ENCODE assay signal across 37 cellular contexts in the genomic region with DNA sequence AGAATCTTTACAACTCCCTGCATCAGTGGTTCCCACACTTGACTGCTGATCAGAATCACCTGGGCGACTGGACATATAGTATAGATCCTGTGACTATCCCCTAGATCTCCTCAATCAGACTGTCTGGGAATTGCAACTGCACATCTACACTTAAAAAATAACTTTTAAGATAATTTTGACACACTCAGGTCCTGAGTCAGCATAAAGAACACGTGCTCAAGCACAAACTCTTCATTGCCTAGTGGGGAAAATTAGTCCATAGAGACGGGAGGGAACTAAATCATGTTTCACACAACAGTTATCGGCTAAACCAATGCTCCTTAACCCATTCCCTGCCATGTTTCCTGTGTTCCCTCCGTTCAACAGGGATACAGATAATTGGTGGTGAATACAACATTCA.
"Had no signal": no experiment of that assay in that cellular context is flagged by ENCODE, and none has a peak within 500 bp of the region (broad histone marks: within the 10 kb centered on the region; RNA-seq: fewer than 3 reads in every experiment).

No MANE protein-coding gene starts in this region.

- H3K27me3 ChIP-seq: adrenal gland, cardiac muscle cell had no signal

- H3K4me1 Mint-ChIP-seq: activated B cell treated with CpG ODN at 0.5 μM for 24 hours; activated CD4-positive, alpha-beta T cell treated with anti-CD3 and anti-CD28 coated beads, Interleukin-2, amount 10 ng/mL, durations not matched to agents 24 days and 14 days; activated naive CD8-positive, alpha-beta T cell treated with anti-CD3 and anti-CD28 coated beads for 36 hours; activated T-helper 17 cell treated with anti-CD3 and anti-CD28 coated beads, Interleukin-2, amount 50 U/mL, for 72 hours; brain; central memory CD8-positive, alpha-beta T cell had no signal

- ATAC-seq: activated CD8-positive, alpha-beta T cell treated with anti-CD3 and anti-CD28 coated beads for 36 hours; activated naive CD4-positive, alpha-beta T cell treated with anti-CD3 and anti-CD28 coated beads, Interleukin-2, amount 50 U/mL, for 72 hours; activated T-cell treated with anti-CD3 and anti-CD28 coated beads, Interleukin-2, amount 50 U/mL, for 4 hours; activated T-cell treated with anti-CD3 and anti-CD28 coated beads, Interleukin-2, amount 50 U/mL, for 72 hours; activated T-helper 17 cell treated with anti-CD3 and anti-CD28 coated beads, Interleukin-2, amount 50 U/mL, for 72 hours had no signal

- H3K27ac Mint-ChIP-seq: activated B cell treated with CpG ODN at 0.5 μM for 24 hours; activated CD4-positive, alpha-beta memory T cell treated with anti-CD3 and anti-CD28 coated beads for 36 hours; activated CD4-positive, alpha-beta T cell treated with anti-CD3 and anti-CD28 coated beads, Interleukin-2, amount 10 ng/mL, durations not matched to agents 24 days and 14 days; activated CD8-positive, alpha-beta T cell treated with anti-CD3 and anti-CD28 coated beads for 36 hours; activated naive CD4-positive, alpha-beta T cell treated with anti-CD3 and anti-CD28 coated beads for 36 hours; activated naive CD4-positive, alpha-beta T cell treated with anti-CD3 and anti-CD28 coated beads, Interleukin-2, amount 50 U/mL, for 72 hours; activated naive CD8-positive, alpha-beta T cell treated with anti-CD3 and anti-CD28 coated beads for 36 hours; activated T-cell treated with anti-CD3 and anti-CD28 coated beads, Interleukin-2, amount 50 U/mL, for 72 hours; activated T-helper 1 cell treated with anti-CD3 and anti-CD28 coated beads, Interleukin-12 subunit alpha, Interleukin-12 subunit beta, Interleukin-2, Interleukin-4 antibody, amounts not matched to agents 30 ng/mL and 10 ng/mL and 1 ng/mL, durations not matched to agents 14 hours and 24 hours and 36 hours; activated T-helper 17 cell treated with anti-CD3 and anti-CD28 coated beads, Interleukin-2, amount 50 U/mL, for 72 hours; brain; T-helper 1 cell treated with Interleukin-12 subunit alpha and Interleukin-12 subunit beta and Interleukin-4 antibody, amounts not matched to agents 30 μg/mL and 1 μg/mL, for 36 hours; T-helper 2 cell treated with Interferon-gamma antibody and Interleukin-4, amounts not matched to agents 5 μg/mL and 100 μg/mL, for 36 hours had no signal

- H3K4me3 Mint-ChIP-seq: activated B cell treated with CpG ODN at 0.5 μM for 24 hours; activated CD4-positive, alpha-beta memory T cell treated with anti-CD3 and anti-CD28 coated beads for 36 hours; activated CD4-positive, alpha-beta T cell treated with anti-CD3 and anti-CD28 coated beads, Interleukin-2, amount 10 ng/mL, durations not matched to agents 24 days and 14 days; activated CD8-positive, alpha-beta T cell treated with anti-CD3 and anti-CD28 coated beads for 36 hours; activated naive CD4-positive, alpha-beta T cell treated with anti-CD3 and anti-CD28 coated beads for 36 hours; activated naive CD8-positive, alpha-beta T cell treated with anti-CD3 and anti-CD28 coated beads for 36 hours; activated T-cell treated with anti-CD3 and anti-CD28 coated beads, Interleukin-2, amount 50 U/mL, for 4 hours; activated T-cell treated with anti-CD3 and anti-CD28 coated beads, Interleukin-2, amount 50 U/mL, for 72 hours; activated T-helper 1 cell treated with anti-CD3 and anti-CD28 coated beads, Interleukin-12 subunit alpha, Interleukin-12 subunit beta, Interleukin-2, Interleukin-4 antibody, amounts not matched to agents 30 ng/mL and 10 ng/mL and 1 ng/mL, durations not matched to agents 14 hours and 24 hours and 36 hours; activated T-helper 17 cell treated with anti-CD3 and anti-CD28 coated beads, Interleukin-2, amount 50 U/mL, for 72 hours; brain; central memory CD8-positive, alpha-beta T cell; T-helper 1 cell treated with Interleukin-12 subunit alpha and Interleukin-12 subunit beta and Interleukin-4 antibody, amounts not matched to agents 30 μg/mL and 1 μg/mL, for 36 hours; T-helper 2 cell treated with Interferon-gamma antibody and Interleukin-4, amounts not matched to agents 5 μg/mL and 100 μg/mL, for 36 hours had no signal

- H3K9me3 ChIP-seq: adrenal gland had no signal

- DNase-seq: activated B cell treated with CpG ODN at 0.5 μM for 24 hours; activated CD4-positive, alpha-beta memory T cell treated with anti-CD3 and anti-CD28 coated beads for 36 hours; activated CD4-positive, alpha-beta T cell treated with anti-CD3 and anti-CD28 coated beads for 4 hours; activated CD4-positive, alpha-beta T cell treated with anti-CD3 and anti-CD28 coated beads, Interleukin-2, amount 10 ng/mL, durations not matched to agents 24 days and 14 days; activated CD4-positive, alpha-beta T cell treated with anti-CD3 and anti-CD28 coated beads, Interleukin-2, amount 50 U/mL, for 1 hour; activated CD4-positive, alpha-beta T cell treated with anti-CD3 and anti-CD28 coated beads, Interleukin-2, amount 50 U/mL, for 4 hours; activated CD4-positive, CD25-positive, alpha-beta regulatory T cell treated with anti-CD3 and anti-CD28 coated beads, Interleukin-2, amount 50 U/mL, for 72 hours; activated CD8-positive, alpha-beta memory T cell treated with anti-CD3 and anti-CD28 coated beads, Interleukin-2, amount 50 U/mL, for 4 hours; activated CD8-positive, alpha-beta T cell treated with anti-CD3 and anti-CD28 coated beads for 36 hours; activated effector memory CD4-positive, alpha-beta T cell treated with anti-CD3 and anti-CD28 coated beads, Interleukin-2, amount 50 U/mL, for 16 hours; activated gamma-delta T cell treated with Interleukin-2 at 50 U/mL for 16 hours; activated naive CD4-positive, alpha-beta T cell; activated naive CD4-positive, alpha-beta T cell treated with anti-CD3 and anti-CD28 coated beads for 36 hours; activated naive CD4-positive, alpha-beta T cell treated with anti-CD3 and anti-CD28 coated beads, Interleukin-2, amount 50 U/mL, for 16 hours; activated naive CD8-positive, alpha-beta T cell treated with anti-CD3 and anti-CD28 coated beads for 36 hours; activated T-cell treated with anti-CD3 and anti-CD28 coated beads for 4 hours; activated T-cell treated with anti-CD3 and anti-CD28 coated beads, Interleukin-2, amount 50 U/mL, for 1 hour; activated T-cell treated with anti-CD3 and anti-CD28 coated beads, Interleukin-2, amount 50 U/mL, for 4 hours; activated T-cell treated with anti-CD3 and anti-CD28 coated beads, Interleukin-2, amount 50 U/mL, for 72 hours; adrenal gland; amniotic stem cell; aorta; caudate nucleus; cerebellar nuclear complex; T-helper 2 cell; T-helper 9 cell had no signal

- H3K27me3 Mint-ChIP-seq: activated B cell treated with CpG ODN at 0.5 μM for 24 hours; activated CD4-positive, alpha-beta memory T cell treated with anti-CD3 and anti-CD28 coated beads for 36 hours; activated CD4-positive, alpha-beta T cell treated with anti-CD3 and anti-CD28 coated beads, Interleukin-2, amount 10 ng/mL, durations not matched to agents 24 days and 14 days; activated CD8-positive, alpha-beta T cell treated with anti-CD3 and anti-CD28 coated beads for 36 hours; activated naive CD8-positive, alpha-beta T cell treated with anti-CD3 and anti-CD28 coated beads for 36 hours; activated T-helper 17 cell treated with anti-CD3 and anti-CD28 coated beads, Interleukin-2, amount 50 U/mL, for 72 hours; brain; central memory CD8-positive, alpha-beta T cell had no signal

- H3K4me3 ChIP-seq: adrenal gland, cardiac muscle cell had no signal

- H3K36me3 Mint-ChIP-seq: activated CD4-positive, alpha-beta memory T cell treated with anti-CD3 and anti-CD28 coated beads for 36 hours; activated naive CD4-positive, alpha-beta T cell treated with anti-CD3 and anti-CD28 coated beads, Interleukin-2, amount 50 U/mL, for 72 hours; activated naive CD8-positive, alpha-beta T cell treated with anti-CD3 and anti-CD28 coated beads for 36 hours had no signal

- H3K4me1 ChIP-seq: adrenal gland had no signal

- H3K36me3 ChIP-seq: adrenal gland, cardiac muscle cell had no signal

- H3K27ac ChIP-seq: adrenal gland, cardiac muscle cell, VCaP had no signal

- H3K9me3 Mint-ChIP-seq: activated B cell treated with CpG ODN at 0.5 μM for 24 hours; activated CD4-positive, alpha-beta memory T cell treated with anti-CD3 and anti-CD28 coated beads for 36 hours; activated CD4-positive, alpha-beta T cell treated with anti-CD3 and anti-CD28 coated beads, Interleukin-2, amount 10 ng/mL, durations not matched to agents 24 days and 14 days; activated CD8-positive, alpha-beta T cell treated with anti-CD3 and anti-CD28 coated beads for 36 hours; activated naive CD4-positive, alpha-beta T cell treated with anti-CD3 and anti-CD28 coated beads for 36 hours; activated naive CD8-positive, alpha-beta T cell treated with anti-CD3 and anti-CD28 coated beads for 36 hours; activated T-cell treated with anti-CD3 and anti-CD28 coated beads, Interleukin-2, amount 50 U/mL, for 4 hours; activated T-helper 1 cell treated with anti-CD3 and anti-CD28 coated beads, Interleukin-12 subunit alpha, Interleukin-12 subunit beta, Interleukin-2, Interleukin-4 antibody, amounts not matched to agents 30 ng/mL and 10 ng/mL and 1 ng/mL, durations not matched to agents 14 hours and 24 hours and 36 hours; central memory CD8-positive, alpha-beta T cell; T-helper 1 cell treated with Interleukin-12 subunit alpha and Interleukin-12 subunit beta and Interleukin-4 antibody, amounts not matched to agents 30 μg/mL and 1 μg/mL, for 36 hours; T-helper 2 cell treated with Interferon-gamma antibody and Interleukin-4, amounts not matched to agents 5 μg/mL and 100 μg/mL, for 36 hours had no signal

- FAIRE-seq: bronchial epithelial cell, TTC549 had no signal
